Comparison of ENCODE assay signal across 1 cellular context in the genomic region with DNA sequence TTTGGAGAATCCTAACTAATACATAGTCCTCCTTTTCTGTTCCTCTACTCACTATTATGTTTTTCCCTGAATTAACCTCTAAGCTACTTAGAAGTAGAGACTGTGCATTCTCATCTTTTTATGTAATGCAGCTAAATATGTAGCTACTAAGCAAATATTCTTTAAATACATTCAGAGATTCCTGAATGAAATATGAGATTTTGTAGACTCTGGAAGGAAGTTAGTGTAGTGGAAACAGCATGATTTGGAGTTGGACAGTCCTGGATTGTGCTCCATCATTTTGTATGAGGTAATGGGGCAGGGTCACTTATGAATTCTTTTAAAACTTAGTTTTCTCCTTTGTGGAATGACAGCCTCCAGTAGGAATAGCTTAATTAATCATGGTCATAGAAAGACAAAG.
TF ChIP-seq lines count a peak whose summit lies in the region.

No MANE protein-coding gene starts in this region.

TF ChIP-seq in SK-N-SH, 30 proteins besides CTCF, POLR2A, EP300 and RAD21 (continued from another document):
- TF ChIP-seq GABPA (IDR thresholded peaks at IDR 0.05; ENCODE audit: low read depth) (no peak), FOXM1 (IDR thresholded peaks at IDR 0.05; ENCODE audit: low read depth) (no peak), GATA2 (CRISPR knock-in tag; IDR thresholded peaks at IDR 0.05) (no peak), POLR2AphosphoS5 (IDR thresholded peaks at IDR 0.05; ENCODE audit: low read depth, low read length) (no peak), FOXJ3 (CRISPR knock-in tag; IDR thresholded peaks at IDR 0.05) (no peak), TAF1 (IDR thresholded peaks at IDR 0.05; ENCODE audit: borderline replicate concordance, low read depth, low read length) (no peak), RCOR1 (IDR thresholded peaks at IDR 0.05; ENCODE audit: low read length) (no peak)
- TF ChIP-seq, protein P1, sequence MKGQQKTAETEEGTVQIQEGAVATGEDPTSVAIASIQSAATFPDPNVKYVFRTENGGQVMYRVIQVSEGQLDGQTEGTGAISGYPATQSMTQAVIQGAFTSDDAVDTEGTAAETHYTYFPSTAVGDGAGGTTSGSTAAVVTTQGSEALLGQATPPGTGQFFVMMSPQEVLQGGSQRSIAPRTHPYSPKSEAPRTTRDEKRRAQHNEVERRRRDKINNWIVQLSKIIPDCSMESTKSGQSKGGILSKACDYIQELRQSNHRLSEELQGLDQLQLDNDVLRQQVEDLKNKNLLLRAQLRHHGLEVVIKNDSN (IDR thresholded peaks at IDR 0.05; ENCODE audit: borderline replicate concordance, low read depth), result no peak
- TF ChIP-seq, protein P2, sequence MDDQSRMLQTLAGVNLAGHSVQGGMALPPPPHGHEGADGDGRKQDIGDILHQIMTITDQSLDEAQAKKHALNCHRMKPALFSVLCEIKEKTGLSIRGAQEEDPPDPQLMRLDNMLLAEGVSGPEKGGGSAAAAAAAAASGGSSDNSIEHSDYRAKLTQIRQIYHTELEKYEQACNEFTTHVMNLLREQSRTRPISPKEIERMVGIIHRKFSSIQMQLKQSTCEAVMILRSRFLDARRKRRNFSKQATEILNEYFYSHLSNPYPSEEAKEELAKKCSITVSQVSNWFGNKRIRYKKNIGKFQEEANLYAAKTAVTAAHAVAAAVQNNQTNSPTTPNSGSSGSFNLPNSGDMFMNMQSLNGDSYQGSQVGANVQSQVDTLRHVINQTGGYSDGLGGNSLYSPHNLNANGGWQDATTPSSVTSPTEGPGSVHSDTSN (IDR thresholded peaks at IDR 0.05), result peak; percentile 51; the same call in 1 of the 2 replicates
- TF ChIP-seq, protein P3, sequence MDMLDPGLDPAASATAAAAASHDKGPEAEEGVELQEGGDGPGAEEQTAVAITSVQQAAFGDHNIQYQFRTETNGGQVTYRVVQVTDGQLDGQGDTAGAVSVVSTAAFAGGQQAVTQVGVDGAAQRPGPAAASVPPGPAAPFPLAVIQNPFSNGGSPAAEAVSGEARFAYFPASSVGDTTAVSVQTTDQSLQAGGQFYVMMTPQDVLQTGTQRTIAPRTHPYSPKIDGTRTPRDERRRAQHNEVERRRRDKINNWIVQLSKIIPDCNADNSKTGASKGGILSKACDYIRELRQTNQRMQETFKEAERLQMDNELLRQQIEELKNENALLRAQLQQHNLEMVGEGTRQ (IDR thresholded peaks at IDR 0.05; ENCODE audit: borderline replicate concordance, low read depth, low read length), result no peak
- TF ChIP-seq, protein P4, sequence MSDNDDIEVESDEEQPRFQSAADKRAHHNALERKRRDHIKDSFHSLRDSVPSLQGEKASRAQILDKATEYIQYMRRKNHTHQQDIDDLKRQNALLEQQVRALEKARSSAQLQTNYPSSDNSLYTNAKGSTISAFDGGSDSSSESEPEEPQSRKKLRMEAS (IDR thresholded peaks at IDR 0.05; ENCODE audit: low read depth), result no peak
- TF ChIP-seq, protein P5, sequence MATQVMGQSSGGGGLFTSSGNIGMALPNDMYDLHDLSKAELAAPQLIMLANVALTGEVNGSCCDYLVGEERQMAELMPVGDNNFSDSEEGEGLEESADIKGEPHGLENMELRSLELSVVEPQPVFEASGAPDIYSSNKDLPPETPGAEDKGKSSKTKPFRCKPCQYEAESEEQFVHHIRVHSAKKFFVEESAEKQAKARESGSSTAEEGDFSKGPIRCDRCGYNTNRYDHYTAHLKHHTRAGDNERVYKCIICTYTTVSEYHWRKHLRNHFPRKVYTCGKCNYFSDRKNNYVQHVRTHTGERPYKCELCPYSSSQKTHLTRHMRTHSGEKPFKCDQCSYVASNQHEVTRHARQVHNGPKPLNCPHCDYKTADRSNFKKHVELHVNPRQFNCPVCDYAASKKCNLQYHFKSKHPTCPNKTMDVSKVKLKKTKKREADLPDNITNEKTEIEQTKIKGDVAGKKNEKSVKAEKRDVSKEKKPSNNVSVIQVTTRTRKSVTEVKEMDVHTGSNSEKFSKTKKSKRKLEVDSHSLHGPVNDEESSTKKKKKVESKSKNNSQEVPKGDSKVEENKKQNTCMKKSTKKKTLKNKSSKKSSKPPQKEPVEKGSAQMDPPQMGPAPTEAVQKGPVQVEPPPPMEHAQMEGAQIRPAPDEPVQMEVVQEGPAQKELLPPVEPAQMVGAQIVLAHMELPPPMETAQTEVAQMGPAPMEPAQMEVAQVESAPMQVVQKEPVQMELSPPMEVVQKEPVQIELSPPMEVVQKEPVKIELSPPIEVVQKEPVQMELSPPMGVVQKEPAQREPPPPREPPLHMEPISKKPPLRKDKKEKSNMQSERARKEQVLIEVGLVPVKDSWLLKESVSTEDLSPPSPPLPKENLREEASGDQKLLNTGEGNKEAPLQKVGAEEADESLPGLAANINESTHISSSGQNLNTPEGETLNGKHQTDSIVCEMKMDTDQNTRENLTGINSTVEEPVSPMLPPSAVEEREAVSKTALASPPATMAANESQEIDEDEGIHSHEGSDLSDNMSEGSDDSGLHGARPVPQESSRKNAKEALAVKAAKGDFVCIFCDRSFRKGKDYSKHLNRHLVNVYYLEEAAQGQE (IDR thresholded peaks at IDR 0.05; ENCODE audit: low read depth, low read length), result no peak
